Comparison of ENCODE assay signal across 9 cellular contexts in the genomic region with DNA sequence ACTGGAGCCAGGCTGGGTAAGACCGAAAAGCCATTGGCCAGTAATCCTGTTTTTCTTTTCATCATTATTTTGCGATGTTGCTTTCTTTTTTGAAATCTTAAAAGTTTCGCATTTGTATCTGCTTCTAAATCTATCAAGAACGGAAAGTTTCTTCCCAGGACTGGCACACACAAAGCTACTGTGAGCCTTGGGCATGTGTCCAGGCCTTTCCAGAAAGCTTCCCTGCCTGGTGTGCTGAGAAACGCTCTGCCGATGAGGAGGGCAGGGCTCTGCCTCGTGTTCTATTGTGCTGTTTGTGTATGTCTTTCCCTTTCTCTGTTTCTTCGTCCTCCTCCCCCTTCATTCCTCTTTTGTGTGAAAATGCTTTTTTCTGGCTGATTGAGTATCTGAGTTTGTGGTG.
DNase-seq lines count a peak whose midpoint lies in the region; ATAC-seq and TF ChIP-seq lines count a peak whose summit lies in the region.
"Had no signal": no experiment of that assay in that cellular context is flagged by ENCODE, and none has a peak within 500 bp of the region (broad histone marks: within the 10 kb centered on the region; RNA-seq: fewer than 3 reads in every experiment).

No MANE protein-coding gene starts in this region.

- H3K4me3 ChIP-seq in retinal pigment epithelial cell (ENCODE audit: low read length) = no peak overlapping the region

- no peak for TF ChIP-seq CTCF in retinal pigment epithelial cell (conservative IDR thresholded peaks at IDR 0.05; ENCODE audit: low read depth, low read length)

- no peak for ATAC-seq in HG03457 (IDR thresholded peaks at IDR 0.05; ENCODE audit: unreplicated experiment)

- DNase-seq in Daoy (ENCODE audit: low read depth) (peak; percentile 23), cerebellum (ENCODE audit: low spot score) (peak; percentile 28), kidney glomerular epithelial cell (lab: John Stamatoyannopoulos, UW) (peak; percentile 51), retinal pigment epithelial cell (ENCODE audit: low read depth) (peak; percentile 71), NCI-H524 treated with DMSO at 0.1 percent for 48 hours (lab: John Stamatoyannopoulos, UW) (no peak)
- no peak for DNase-seq in effector CD4-positive, alpha-beta T cell
- DNase-seq in effector CD8-positive, alpha-beta T cell (lab: John Stamatoyannopoulos, UW) = no peak
- DNase-seq: activated naive CD4-positive, alpha-beta T cell treated with Interleukin-2 at 50 U/mL for 16 hours had no signal

Comparison
In these comparisons a context has a peak if more than half of its experiments do, and no peak if none do; other contexts are left out.
1. DNase-seq: peak in Daoy (single experiment), cerebellum (single experiment), kidney glomerular epithelial cell (single experiment) and retinal pigment epithelial cell (single experiment); none in effector CD4-positive, alpha-beta T cell (single experiment), effector CD8-positive, alpha-beta T cell (single experiment) and NCI-H524 treated with DMSO at 0.1 percent for 48 hours (single experiment).